Comparison of ENCODE assay signal across 12 cellular contexts in the genomic region with DNA sequence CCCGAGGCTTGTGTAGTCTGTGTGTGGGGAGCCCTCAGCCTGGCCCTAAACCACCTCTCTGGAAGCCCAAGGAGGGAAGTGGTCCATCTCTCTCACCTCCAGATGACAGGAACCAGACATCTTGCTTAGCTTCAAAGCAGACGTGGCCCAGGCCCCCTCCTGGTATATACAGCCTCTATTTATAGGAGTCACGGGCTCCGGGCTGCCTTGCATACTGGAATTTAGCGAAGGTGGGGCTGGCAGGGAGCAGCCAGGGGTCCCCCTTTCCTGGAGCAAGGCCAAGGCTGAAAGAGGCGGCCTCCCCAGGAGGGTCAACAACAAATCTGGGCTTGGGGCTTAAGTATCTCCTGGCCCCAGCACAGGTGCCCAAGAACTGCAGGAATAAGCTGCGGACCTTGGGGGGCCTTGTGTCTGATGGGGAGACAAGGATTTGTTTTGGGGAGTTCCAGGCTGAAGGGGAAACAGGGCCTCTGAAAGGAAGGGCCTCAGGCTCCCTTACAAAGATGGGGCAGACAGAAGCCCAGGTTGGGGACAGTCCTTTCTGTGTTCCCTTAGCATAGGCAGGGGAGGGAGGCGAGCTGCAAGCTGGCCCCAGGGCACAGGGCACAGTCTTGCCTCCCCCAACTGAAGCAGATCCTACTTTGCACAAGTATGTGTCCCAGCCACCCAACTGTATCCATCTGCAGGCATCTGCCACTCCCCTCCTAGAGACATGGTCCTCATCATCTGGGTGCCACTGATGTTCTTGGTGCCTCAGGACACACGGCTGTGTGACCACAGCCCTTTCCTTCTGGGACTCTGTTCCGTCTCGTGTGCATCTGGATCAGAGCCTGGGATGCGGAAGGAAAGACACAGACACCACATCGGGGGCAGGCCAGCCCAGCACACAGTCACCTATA. TPM values are rescaled to one million over a fixed set of nuclear protein-coding genes. Genes with fewer than 3 reads are reported as not detected.
A peak's percentile ranks its signal among the peaks of the same experiment; 100 is the strongest.
DNase-seq lines count a peak whose midpoint lies in the region; ATAC-seq and TF ChIP-seq lines count a peak whose summit lies in the region.
"Had no signal": no experiment of that assay in that cellular context is flagged by ENCODE, and none has a peak within 500 bp of the region (broad histone marks: within the 10 kb centered on the region; RNA-seq: fewer than 3 reads in every experiment).

No MANE protein-coding gene starts in this region.

- H3K27ac ChIP-seq in ovary = peak overlapping the region; percentile 62 to 88
- peak overlapping the region; percentile 30 for H3K27ac ChIP-seq in upper lobe of right lung

- no peaks in the 10 kb centered on the region for H3K27me3 ChIP-seq in ovary
- no peaks in the 10 kb centered on the region for H3K27me3 ChIP-seq in upper lobe of right lung
- H3K27me3 ChIP-seq: SJSA1 had no signal

- peaks cover 14% of the 10 kb centered on the region for H3K4me1 Mint-ChIP-seq in activated CD8-positive, alpha-beta memory T cell treated with anti-CD3 and anti-CD28 coated beads, Interleukin-2, amount 10 ng/mL, durations not matched to agents 7 days and 5 days

- intact Hi-C loops in ovary (cut with DNase I) (no loop called here), upper lobe of right lung (cut with DNase I) (no loop called here)

- no peaks in the 10 kb centered on the region for H3K9me3 Mint-ChIP-seq in activated CD8-positive, alpha-beta memory T cell treated with anti-CD3 and anti-CD28 coated beads, Interleukin-2, amount 10 ng/mL, durations not matched to agents 7 days and 5 days (ENCODE audit: low read depth)

- TF ChIP-seq EP300 in ovary (IDR thresholded peaks at IDR 0.05) = no peak

- no peak overlapping the region for H3K4me3 ChIP-seq in fibroblast of villous mesenchyme (ENCODE audit: low read depth, low read length)
- H3K4me3 ChIP-seq in ovary = no peak overlapping the region
- H3K4me3 ChIP-seq in upper lobe of right lung = no peak overlapping the region
- H3K4me3 ChIP-seq: GM12878, SJSA1 had no signal

- no peak for ATAC-seq in activated CD8-positive, alpha-beta memory T cell treated with anti-CD3 and anti-CD28 coated beads, Interleukin-2, amount 10 ng/mL, durations not matched to agents 7 days and 5 days
- ATAC-seq in upper lobe of right lung (no peak), GM19397 (IDR thresholded peaks at IDR 0.05; ENCODE audit: unreplicated experiment) (no peak)

- CTCF ChIA-PET in activated CD8-positive, alpha-beta memory T cell treated with anti-CD3 and anti-CD28 coated beads, Interleukin-2, amount 10 ng/mL, durations not matched to agents 7 days and 5 days (lab: Charles Lee) = interaction anchor here (0.7 to 1.1 kb wide), 2 partner anchors 11 to 59 kb away, joined by 3 to 4 read pairs; no protein-coding TSS in a partner anchor

- no peak for DNase-seq in activated CD8-positive, alpha-beta memory T cell treated with anti-CD3 and anti-CD28 coated beads, Interleukin-2, amount 10 ng/mL, durations not matched to agents 7 days and 5 days
- no peak for DNase-seq in activated CD8-positive, alpha-beta memory T cell treated with anti-CD3 and anti-CD28 coated beads for 24 hours
- DNase-seq in fibroblast of villous mesenchyme (ENCODE audit: low read depth) = peak; percentile 29
- peak in 4 of 5 donors; percentile 30 to 48 (median 44) for DNase-seq in ovary
- peak; percentile 49 for DNase-seq in upper lobe of right lung
- no peak for DNase-seq in ACHN
- DNase-seq in KBM-7 = no peak
- DNase-seq: NCI-H1417 treated with DMSO at 0.1 percent for 48 hours, NCI-H774 had no signal

- H3K27ac Mint-ChIP-seq in activated CD8-positive, alpha-beta memory T cell treated with anti-CD3 and anti-CD28 coated beads, Interleukin-2, amount 10 ng/mL, durations not matched to agents 7 days and 5 days = peak overlapping the region; percentile 50

- H3K4me1 ChIP-seq in ovary (ENCODE audit: insufficient read depth) = peaks cover 55% of the 10 kb centered on the region
- peaks cover 32% of the 10 kb centered on the region for H3K4me1 ChIP-seq in upper lobe of right lung

- 71 to 81% (median 73%) methylated on average over 13 of the region's 13 CpGs for WGBS in ovary, 3 donors

- in situ Hi-C loops in ACHN (cut with HindIII; ENCODE audit: low pct_ligation_motif_present, low pct_unique_long_range_greater_than_20kb, low sequenced_read_pairs) = no loop called here
- in situ Hi-C loops in KBM-7 (cut with MboI; ENCODE audit: low pct_unique_long_range_greater_than_20kb, low sequenced_read_pairs) = no loop called here

- H3K9me3 ChIP-seq in ovary (no peaks in the 10 kb centered on the region), upper lobe of right lung (no peaks in the 10 kb centered on the region)
- H3K9me3 ChIP-seq: SJSA1 had no signal

- no peaks in the 10 kb centered on the region for H3K36me3 Mint-ChIP-seq in activated CD8-positive, alpha-beta memory T cell treated with anti-CD3 and anti-CD28 coated beads, Interleukin-2, amount 10 ng/mL, durations not matched to agents 7 days and 5 days

- H3K27me3 Mint-ChIP-seq in activated CD8-positive, alpha-beta memory T cell treated with anti-CD3 and anti-CD28 coated beads, Interleukin-2, amount 10 ng/mL, durations not matched to agents 7 days and 5 days = peaks cover 9% of the 10 kb centered on the region

- H3K36me3 ChIP-seq in ovary = no peaks in the 10 kb centered on the region
- peaks cover 13% of the 10 kb centered on the region for H3K36me3 ChIP-seq in upper lobe of right lung

- TF ChIP-seq POLR2A in ovary (IDR thresholded peaks at IDR 0.05) = no peak

- TF ChIP-seq CTCF in fibroblast of villous mesenchyme (IDR thresholded peaks at IDR 0.05; ENCODE audit: insufficient read depth, low read depth, low read length) = no peak
- no peak for TF ChIP-seq CTCF in ovary (IDR thresholded peaks at IDR 0.05)
- no peak for TF ChIP-seq CTCF in upper lobe of right lung (IDR thresholded peaks at IDR 0.05)

- H3K4me3 Mint-ChIP-seq in activated CD8-positive, alpha-beta memory T cell treated with anti-CD3 and anti-CD28 coated beads, Interleukin-2, amount 10 ng/mL, durations not matched to agents 7 days and 5 days = no peak overlapping the region

RNA-seq across cellular contexts. Expression of gene ZCCHC24, which starts 11.9 kb away (rescaled TPM):
- total RNA-seq in activated CD8-positive, alpha-beta memory T cell treated with anti-CD3 and anti-CD28 coated beads, Interleukin-2, amount 10 ng/mL, durations not matched to agents 7 days and 5 days = 1 to 10 TPM; 2.4 to 3.1 TPM
- total RNA-seq in fibroblast of villous mesenchyme (28.7 and 36.7 TPM in 2 replicates), ovary (10 to 100 TPM; 21.6 to 92.1 (median 72.0) TPM), upper lobe of right lung (32.4 TPM)
- 10 to 100 TPM; 33.5 to 35.9 TPM for polyA plus RNA-seq in ovary

Comparison
In these comparisons a context has a peak if more than half of its experiments do, and no peak if none do; other contexts are left out.
1. DNase-seq: peak in fibroblast of villous mesenchyme (single experiment), ovary (4 of 5) and upper lobe of right lung (single experiment); none in activated CD8-positive, alpha-beta memory T cell treated with anti-CD3 and anti-CD28 coated beads, Interleukin-2, amount 10 ng/mL, durations not matched to agents 7 days and 5 days (single experiment), activated CD8-positive, alpha-beta memory T cell treated with anti-CD3 and anti-CD28 coated beads for 24 hours (single experiment), ACHN (single experiment) and KBM-7 (single experiment).